19 cellular contexts compared by ENCODE assay signal in the genomic region with DNA sequence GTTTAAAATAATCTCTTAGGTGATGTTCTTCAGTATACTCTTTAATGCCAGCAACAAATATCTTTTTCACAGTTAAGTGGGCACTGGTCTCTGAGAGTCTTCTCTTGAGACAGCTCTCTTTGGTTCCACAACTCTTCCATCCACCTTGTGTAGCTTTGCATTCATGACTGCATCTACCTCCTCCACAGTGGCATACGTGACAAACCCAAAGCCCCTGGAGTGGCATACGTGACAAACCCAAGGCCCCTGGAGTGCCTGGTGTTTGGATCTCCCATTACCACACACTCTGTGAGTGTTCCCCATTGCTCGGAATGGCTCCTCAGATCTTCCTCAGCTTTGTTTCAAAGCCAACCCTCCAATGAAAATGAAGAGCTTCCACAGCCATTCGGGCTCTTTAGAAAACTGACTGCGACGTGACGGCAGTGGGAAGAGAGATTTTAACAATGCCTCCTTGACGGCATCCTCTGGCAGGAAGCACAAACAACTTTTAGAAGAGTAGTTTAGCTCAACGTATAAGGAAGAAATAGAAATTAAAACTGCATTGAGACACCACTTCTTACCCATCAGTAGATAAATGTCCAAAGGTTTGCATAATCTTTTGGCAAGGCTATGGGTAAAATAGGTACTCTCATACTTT. TPM values are rescaled to one million over a fixed set of nuclear protein-coding genes. Genes with fewer than 3 reads are reported as not detected.
DNase-seq lines count a peak whose midpoint lies in the region; ATAC-seq and TF ChIP-seq lines count a peak whose summit lies in the region.
"Had no signal": no experiment of that assay in that cellular context is flagged by ENCODE, and none has a peak within 500 bp of the region (broad histone marks: within the 10 kb centered on the region; RNA-seq: fewer than 3 reads in every experiment).

No MANE protein-coding gene starts in this region.

- peaks cover 3% of the 10 kb centered on the region; the same call in 1 of the 2 replicates for H4K20me1 ChIP-seq in PC-9 (ENCODE audit: insufficient read depth)

- ATAC-seq in activated CD8-positive, alpha-beta memory T cell treated with anti-CD3 and anti-CD28 coated beads, Interleukin-2, amount 10 ng/mL, durations not matched to agents 7 days and 5 days, result no peak
- ATAC-seq in HG02623 (IDR thresholded peaks at IDR 0.05; ENCODE audit: unreplicated experiment) (peak; percentile 10), GM18907 (IDR thresholded peaks at IDR 0.05; ENCODE audit: unreplicated experiment) (no peak)
- no peak for ATAC-seq in activated naive CD8-positive, alpha-beta T cell treated with anti-CD3 and anti-CD28 coated beads, Interleukin-2, amount 10 ng/mL, durations not matched to agents 7 days and 5 days (ENCODE audit: low read depth)
- ATAC-seq in stimulated activated memory B cell treated with anti-CD40 and anti-IgM and Interleukin-4, amounts not matched to agents 10 μg/mL and 1 μg/mL and 100 μg/mL, for 72 hours, result no peak
- ATAC-seq: foreskin keratinocyte had no signal

- no peaks in the 10 kb centered on the region; the same call in 1 of the 2 replicates for H3F3A ChIP-seq in PC-9 (ENCODE audit: insufficient read depth, low read depth)

- H3K4me3 Mint-ChIP-seq in activated CD8-positive, alpha-beta memory T cell treated with anti-CD3 and anti-CD28 coated beads, Interleukin-2, amount 10 ng/mL, durations not matched to agents 7 days and 5 days, result no peak overlapping the region
- peak overlapping the region; percentile 57 for H3K4me3 Mint-ChIP-seq in activated naive CD8-positive, alpha-beta T cell treated with anti-CD3 and anti-CD28 coated beads, Interleukin-2, amount 10 ng/mL, durations not matched to agents 7 days and 5 days
- no peak overlapping the region for H3K4me3 Mint-ChIP-seq in stimulated activated memory B cell treated with anti-CD40 and anti-IgM and Interleukin-4, amounts not matched to agents 10 μg/mL and 1 μg/mL and 100 μg/mL, for 72 hours
- H3K4me3 Mint-ChIP-seq: H9, nephron had no signal

- no peak overlapping the region for H3K27ac ChIP-seq in PC-9
- H3K27ac ChIP-seq: cardiac muscle cell, foreskin keratinocyte had no signal

- TF ChIP-seq CTCF in PC-9 (conservative IDR thresholded peaks at IDR 0.05), result no peak

- peaks cover 10% of the 10 kb centered on the region; the same call in 1 of the 2 replicates for H3K79me2 ChIP-seq in PC-9 (ENCODE audit: low read depth)

- intact Hi-C loops in PC-9 (cut with micrococcal nuclease; ENCODE audit: unreplicated experiment), result no loop called here

- POLR2A ChIA-PET in activated naive CD8-positive, alpha-beta T cell treated with anti-CD3 and anti-CD28 coated beads, Interleukin-2, amount 10 ng/mL, durations not matched to agents 7 days and 5 days (lab: Charles Lee), result interaction anchor here (1.0 kb wide), 1 partner anchor 9 kb away, joined by 3 read pairs; no protein-coding TSS in a partner anchor
- POLR2A ChIA-PET in PC-9 (lab: Charles Lee; ENCODE audit: unreplicated experiment), result no interaction called here

- peaks cover 5% of the 10 kb centered on the region; the same call in 1 of the 2 replicates for H3K4me1 ChIP-seq in PC-9 (replicated peaks; ENCODE audit: insufficient read depth)
- H3K4me1 ChIP-seq: foreskin keratinocyte had no signal

- peaks cover 3% of the 10 kb centered on the region for H3K27me3 Mint-ChIP-seq in activated CD8-positive, alpha-beta memory T cell treated with anti-CD3 and anti-CD28 coated beads, Interleukin-2, amount 10 ng/mL, durations not matched to agents 7 days and 5 days
- H3K27me3 Mint-ChIP-seq in activated naive CD8-positive, alpha-beta T cell treated with anti-CD3 and anti-CD28 coated beads, Interleukin-2, amount 10 ng/mL, durations not matched to agents 7 days and 5 days, result no peaks in the 10 kb centered on the region
- H3K27me3 Mint-ChIP-seq in stimulated activated memory B cell treated with anti-CD40 and anti-IgM and Interleukin-4, amounts not matched to agents 10 μg/mL and 1 μg/mL and 100 μg/mL, for 72 hours, result no peaks in the 10 kb centered on the region

- no peak overlapping the region for H3K4me2 ChIP-seq in PC-9

- H3K9me2 ChIP-seq in PC-9 (ENCODE audit: insufficient read depth), result peaks cover 3% of the 10 kb centered on the region; the same call in 1 of the 2 replicates

- peaks cover 25% of the 10 kb centered on the region for H3K4me1 Mint-ChIP-seq in activated CD8-positive, alpha-beta memory T cell treated with anti-CD3 and anti-CD28 coated beads, Interleukin-2, amount 10 ng/mL, durations not matched to agents 7 days and 5 days
- peaks cover 29% of the 10 kb centered on the region for H3K4me1 Mint-ChIP-seq in activated naive CD8-positive, alpha-beta T cell treated with anti-CD3 and anti-CD28 coated beads, Interleukin-2, amount 10 ng/mL, durations not matched to agents 7 days and 5 days
- H3K4me1 Mint-ChIP-seq in stimulated activated memory B cell treated with anti-CD40 and anti-IgM and Interleukin-4, amounts not matched to agents 10 μg/mL and 1 μg/mL and 100 μg/mL, for 72 hours, result peaks cover 45% of the 10 kb centered on the region
- H3K4me1 Mint-ChIP-seq: H9 had no signal

- peaks cover 10% of the 10 kb centered on the region for H3K9me3 Mint-ChIP-seq in activated CD8-positive, alpha-beta memory T cell treated with anti-CD3 and anti-CD28 coated beads, Interleukin-2, amount 10 ng/mL, durations not matched to agents 7 days and 5 days (ENCODE audit: low read depth)
- peaks cover 7% of the 10 kb centered on the region for H3K9me3 Mint-ChIP-seq in activated naive CD8-positive, alpha-beta T cell treated with anti-CD3 and anti-CD28 coated beads, Interleukin-2, amount 10 ng/mL, durations not matched to agents 7 days and 5 days
- H3K9me3 Mint-ChIP-seq in stimulated activated memory B cell treated with anti-CD40 and anti-IgM and Interleukin-4, amounts not matched to agents 10 μg/mL and 1 μg/mL and 100 μg/mL, for 72 hours, result peaks cover 4% of the 10 kb centered on the region

- no peak for DNase-seq in activated CD8-positive, alpha-beta memory T cell treated with anti-CD3 and anti-CD28 coated beads, Interleukin-2, amount 10 ng/mL, durations not matched to agents 7 days and 5 days
- DNase-seq in activated CD8-positive, alpha-beta memory T cell treated with anti-CD3 and anti-CD28 coated beads for 24 hours, result no peak
- no peak for DNase-seq in activated naive CD8-positive, alpha-beta T cell treated with anti-CD3 and anti-CD28 coated beads, Interleukin-2, amount 10 ng/mL, durations not matched to agents 7 days and 5 days
- no peak for DNase-seq in PC-9
- DNase-seq in C1 segment of cervical spinal cord (lab: John Stamatoyannopoulos, UW), result no peak
- DNase-seq: activated CD4-positive, CD25-positive, alpha-beta regulatory T cell; foreskin keratinocyte; H9; hypothalamus; kidney; NCI-H1417 treated with DMSO at 0.1 percent for 48 hours; NCI-H2171; OCI-M1; SIG-M5 had no signal

- peaks cover 36% of the 10 kb centered on the region for H3K36me3 ChIP-seq in PC-9 (ENCODE audit: low read depth)

- H3K27me3 ChIP-seq in PC-9 (ENCODE audit: insufficient read depth, low read depth), result no peaks in the 10 kb centered on the region
- H3K27me3 ChIP-seq: cardiac muscle cell, foreskin keratinocyte had no signal

- CTCF ChIA-PET in activated CD8-positive, alpha-beta memory T cell treated with anti-CD3 and anti-CD28 coated beads, Interleukin-2, amount 10 ng/mL, durations not matched to agents 7 days and 5 days (lab: Charles Lee), result interaction anchor here (0.7 to 2.1 kb wide), 3 partner anchors 297 to 368 kb away, joined by 3 to 7 read pairs (median 4); no protein-coding TSS in a partner anchor
- CTCF ChIA-PET in PC-9 (lab: Charles Lee), result no interaction called here

- H3K4me3 ChIP-seq in PC-9, result no peak overlapping the region
- H3K4me3 ChIP-seq: cardiac muscle cell had no signal

- no peak overlapping the region for H2AFZ ChIP-seq in PC-9

- BruUV-seq in PC-9 (replicated peaks; lab: Mats Ljungman, UMichigan), result no TSS peak

- no peaks in the 10 kb centered on the region for H3K9me3 ChIP-seq in PC-9 (ENCODE audit: insufficient read depth, low read depth)

- H3K36me3 Mint-ChIP-seq in activated CD8-positive, alpha-beta memory T cell treated with anti-CD3 and anti-CD28 coated beads, Interleukin-2, amount 10 ng/mL, durations not matched to agents 7 days and 5 days, result peaks cover 81% of the 10 kb centered on the region
- H3K36me3 Mint-ChIP-seq in activated naive CD8-positive, alpha-beta T cell treated with anti-CD3 and anti-CD28 coated beads, Interleukin-2, amount 10 ng/mL, durations not matched to agents 7 days and 5 days, result peaks cover 84% of the 10 kb centered on the region
- peaks cover 76% of the 10 kb centered on the region for H3K36me3 Mint-ChIP-seq in stimulated activated memory B cell treated with anti-CD40 and anti-IgM and Interleukin-4, amounts not matched to agents 10 μg/mL and 1 μg/mL and 100 μg/mL, for 72 hours

- peak overlapping the region; percentile 97 for H3K27ac Mint-ChIP-seq in activated CD8-positive, alpha-beta memory T cell treated with anti-CD3 and anti-CD28 coated beads, Interleukin-2, amount 10 ng/mL, durations not matched to agents 7 days and 5 days
- H3K27ac Mint-ChIP-seq in activated naive CD8-positive, alpha-beta T cell treated with anti-CD3 and anti-CD28 coated beads, Interleukin-2, amount 10 ng/mL, durations not matched to agents 7 days and 5 days, result peak overlapping the region; percentile 33
- H3K27ac Mint-ChIP-seq in stimulated activated memory B cell treated with anti-CD40 and anti-IgM and Interleukin-4, amounts not matched to agents 10 μg/mL and 1 μg/mL and 100 μg/mL, for 72 hours, result peak overlapping the region; percentile 65

RNA-seq across cellular contexts. Expression of gene SLC30A7, which starts 45.8 kb away (rescaled TPM):
- 10 to 100 TPM; 29.1 to 33.3 TPM for total RNA-seq in activated CD8-positive, alpha-beta memory T cell treated with anti-CD3 and anti-CD28 coated beads, Interleukin-2, amount 10 ng/mL, durations not matched to agents 7 days and 5 days
- 10 to 100 TPM; 32.6 to 34.6 TPM for total RNA-seq in activated naive CD8-positive, alpha-beta T cell treated with anti-CD3 and anti-CD28 coated beads, Interleukin-2, amount 10 ng/mL, durations not matched to agents 7 days and 5 days
- total RNA-seq in PC-9 (2021), result 18.4 and 27.4 TPM in 2 replicates

RNA-seq across cellular contexts. Expression of gene EXTL2, which starts 47.1 kb away (rescaled TPM):
- total RNA-seq in activated CD8-positive, alpha-beta memory T cell treated with anti-CD3 and anti-CD28 coated beads, Interleukin-2, amount 10 ng/mL, durations not matched to agents 7 days and 5 days, result 10 to 100 TPM in 1 of 2 experiments, 1 to 10 TPM in 1; 2.6 to 11.5 TPM
- 1 to 10 TPM; 2.8 to 3.0 TPM for total RNA-seq in activated naive CD8-positive, alpha-beta T cell treated with anti-CD3 and anti-CD28 coated beads, Interleukin-2, amount 10 ng/mL, durations not matched to agents 7 days and 5 days
- total RNA-seq in PC-9 (2021), result 16.3 and 20.2 TPM in 2 replicates

Comparison
In these comparisons a context has a peak if more than half of its experiments do, and no peak if none do; other contexts are left out.
1. H3K27ac Mint-ChIP-seq: peak in every context shown above with its lines; median percentile 97 in activated CD8-positive, alpha-beta memory T cell treated with anti-CD3 and anti-CD28 coated beads, Interleukin-2, amount 10 ng/mL, durations not matched to agents 7 days and 5 days; 65 in stimulated activated memory B cell treated with anti-CD40 and anti-IgM and Interleukin-4, amounts not matched to agents 10 μg/mL and 1 μg/mL and 100 μg/mL, for 72 hours; 33 in activated naive CD8-positive, alpha-beta T cell treated with anti-CD3 and anti-CD28 coated beads, Interleukin-2, amount 10 ng/mL, durations not matched to agents 7 days and 5 days.